ENCODE assay signal across 8 cellular contexts in the genomic region with DNA sequence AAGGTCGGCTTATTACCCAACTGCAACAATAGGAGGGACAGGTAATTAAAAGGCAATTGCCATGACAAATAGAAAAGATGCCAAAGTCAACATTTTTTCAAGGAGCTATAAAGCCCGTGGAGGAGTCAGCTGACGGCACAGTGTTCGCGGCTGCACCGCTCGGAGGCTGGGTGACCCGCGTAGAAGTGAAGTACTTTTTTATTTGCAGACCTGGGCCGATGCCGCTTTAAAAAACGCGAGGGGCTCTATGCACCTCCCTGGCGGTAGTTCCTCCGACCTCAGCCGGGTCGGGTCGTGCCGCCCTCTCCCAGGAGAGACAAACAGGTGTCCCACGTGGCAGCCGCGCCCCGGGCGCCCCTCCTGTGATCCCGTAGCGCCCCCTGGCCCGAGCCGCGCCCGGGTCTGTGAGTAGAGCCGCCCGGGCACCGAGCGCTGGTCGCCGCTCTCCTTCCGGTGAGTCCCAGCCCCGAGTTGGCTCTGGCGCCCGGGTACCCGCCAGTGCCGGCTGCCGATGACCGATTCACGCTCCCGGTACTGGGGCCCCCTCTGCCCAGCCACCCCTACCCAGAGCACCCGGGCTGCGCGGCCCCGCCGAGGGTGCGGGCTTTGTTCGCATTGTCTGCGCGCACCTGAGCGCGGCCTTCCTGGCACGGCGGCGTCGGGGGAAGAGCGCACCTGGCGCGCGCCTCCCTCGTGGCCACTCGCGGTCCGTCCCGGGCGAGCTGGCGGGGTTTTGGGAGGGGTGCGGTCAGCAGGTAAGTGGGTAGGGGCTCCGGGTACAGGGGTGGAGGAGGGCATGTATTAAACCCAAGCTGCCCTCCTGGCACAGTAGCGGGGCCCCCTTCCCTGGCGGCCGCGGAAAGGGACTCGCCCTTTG. TPM values are rescaled to one million over a fixed set of nuclear protein-coding genes. Genes with fewer than 3 reads are reported as not detected.
DNase-seq lines count a peak whose midpoint lies in the region; TF ChIP-seq lines count a peak whose summit lies in the region.

A gene with protein sequence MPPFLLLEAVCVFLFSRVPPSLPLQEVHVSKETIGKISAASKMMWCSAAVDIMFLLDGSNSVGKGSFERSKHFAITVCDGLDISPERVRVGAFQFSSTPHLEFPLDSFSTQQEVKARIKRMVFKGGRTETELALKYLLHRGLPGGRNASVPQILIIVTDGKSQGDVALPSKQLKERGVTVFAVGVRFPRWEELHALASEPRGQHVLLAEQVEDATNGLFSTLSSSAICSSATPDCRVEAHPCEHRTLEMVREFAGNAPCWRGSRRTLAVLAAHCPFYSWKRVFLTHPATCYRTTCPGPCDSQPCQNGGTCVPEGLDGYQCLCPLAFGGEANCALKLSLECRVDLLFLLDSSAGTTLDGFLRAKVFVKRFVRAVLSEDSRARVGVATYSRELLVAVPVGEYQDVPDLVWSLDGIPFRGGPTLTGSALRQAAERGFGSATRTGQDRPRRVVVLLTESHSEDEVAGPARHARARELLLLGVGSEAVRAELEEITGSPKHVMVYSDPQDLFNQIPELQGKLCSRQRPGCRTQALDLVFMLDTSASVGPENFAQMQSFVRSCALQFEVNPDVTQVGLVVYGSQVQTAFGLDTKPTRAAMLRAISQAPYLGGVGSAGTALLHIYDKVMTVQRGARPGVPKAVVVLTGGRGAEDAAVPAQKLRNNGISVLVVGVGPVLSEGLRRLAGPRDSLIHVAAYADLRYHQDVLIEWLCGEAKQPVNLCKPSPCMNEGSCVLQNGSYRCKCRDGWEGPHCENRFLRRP (plus strand): TSS at position 138 of the 877 bp plus-strand sequence. CDS start 9,460 bp downstream, outside the sequence.

- no peaks in the 10 kb centered on the region for H3K9me3 Mint-ChIP-seq in HFFc6

- H3K36me3 Mint-ChIP-seq in HFFc6 (ENCODE audit: low read depth), result no peaks in the 10 kb centered on the region

- H3K4me1 Mint-ChIP-seq in HFFc6 (ENCODE audit: low read depth), result no peaks in the 10 kb centered on the region

- no peak within 1 kb of the TSS for H3K27ac Mint-ChIP-seq in HFFc6

- H3K27ac ChIP-seq in iPS-20b (ENCODE audit: low read length), result no peak within 1 kb of the TSS

- H3K9me3 ChIP-seq in iPS-20b (ENCODE audit: insufficient read depth, low read depth, low read length), result no peaks in the 10 kb centered on the region

- peak within 1 kb of the TSS; percentile 72 for H3K9ac ChIP-seq in iPS-20b (ENCODE audit: low read depth, low read length)

- peaks cover 8% of the 10 kb centered on the region; the same call in 1 of the 2 replicates for H3K4me1 ChIP-seq in iPS-20b (ENCODE audit: insufficient read depth, low read length)

- H3K4me3 Mint-ChIP-seq in HFFc6, result no peak within 1 kb of the TSS

- DNase-seq in DMS153 (lab: John Stamatoyannopoulos, UW), result peak; percentile 53
- no peak for DNase-seq in Jurkat, Clone E6-1 (ENCODE audit: low read depth, low spot score)
- DNase-seq in activated T-cell treated with anti-CD3 and anti-CD28 coated beads, Interleukin-2, amount 50 U/mL, for 1 hour, result peak; percentile 26
- DNase-seq in stimulated activated CD4-positive, alpha-beta T cell treated with anti-CD3 and anti-CD28 coated beads, Interleukin-2, amount 100 ng/mL, for 24 hours, result peak; percentile 22 to 56
- no peak for DNase-seq in NOMO-1 treated with dmso at 0.1 percent for 144 hours (lab: John Stamatoyannopoulos, UW; ENCODE audit: unreplicated experiment)
- no peak for DNase-seq in posterior vena cava (ENCODE audit: low spot score)
- DNase-seq in HFFc6, result no peak

- TF ChIP-seq CTCF in HFFc6 (IDR thresholded peaks at IDR 0.05), result no peak

- H3K4me3 ChIP-seq in Jurkat, Clone E6-1 (ENCODE audit: low read length), result peak within 1 kb of the TSS; percentile 25
- H3K4me3 ChIP-seq in iPS-20b (ENCODE audit: low read length), result peak within 1 kb of the TSS; percentile 77

- peaks cover 57% of the 10 kb centered on the region for H3K27me3 ChIP-seq in iPS-20b (ENCODE audit: insufficient read depth, low read length)

- intact Hi-C loops in posterior vena cava (cut with DNase I), result no loop called here

- H3K36me3 ChIP-seq in iPS-20b (ENCODE audit: insufficient read depth, low read depth, low read length), result no peaks in the 10 kb centered on the region

- H3K27me3 Mint-ChIP-seq in HFFc6 (ENCODE audit: insufficient read depth), result peaks cover 62% of the 10 kb centered on the region

RNA-seq across cellular contexts. Expression of the gene that starts here (rescaled TPM):
- not detected for polyA plus RNA-seq in Jurkat, Clone E6-1 (2012; ENCODE audit: insufficient read depth, insufficient read length)
- not detected for total RNA-seq in posterior vena cava
- total RNA-seq in HFFc6 (2021; fragmentation: NEBNext Ultra II Directional; extraction: Animal tissue kit (Norgen Biotek cat#: 25700)), result under 1 TPM in 1 of 6 experiments, not detected in 5; 0.07 TPM

Comparison
In these comparisons a context has a peak if more than half of its experiments do, and no peak if none do; other contexts are left out.
1. DNase-seq: peak in DMS153 (single experiment), activated T-cell treated with anti-CD3 and anti-CD28 coated beads, Interleukin-2, amount 50 U/mL, for 1 hour (single experiment) and stimulated activated CD4-positive, alpha-beta T cell treated with anti-CD3 and anti-CD28 coated beads, Interleukin-2, amount 100 ng/mL, for 24 hours (2 of 2); none in Jurkat, Clone E6-1 (single experiment), NOMO-1 treated with dmso at 0.1 percent for 144 hours (single experiment), posterior vena cava (single experiment) and HFFc6 (single experiment).